24 cellular contexts compared by ENCODE assay signal in genomic region chr2:110838657-110839357, GRCh38.
"Had no signal": no experiment of that assay in that cellular context is flagged by ENCODE, and none has a peak within 500 bp of the region (broad histone marks: within the 10 kb centered on the region; RNA-seq: fewer than 3 reads in every experiment).

No MANE protein-coding gene starts in this region.

- H3K27me3 ChIP-seq: esophagus muscularis mucosa, suprapubic skin had no signal

- ATAC-seq: activated T-helper 17 cell treated with anti-CD3 and anti-CD28 coated beads, Interleukin-2, amount 50 U/mL, for 72 hours; naive thymus-derived CD4-positive, alpha-beta T cell; right cardiac atrium had no signal

- H3K27ac ChIP-seq: brain microvascular endothelial cell, esophagus muscularis mucosa, hepatocyte, prostate gland, skin epidermis, suprapubic skin had no signal

- H3K9me3 Mint-ChIP-seq: activated T-helper 17 cell treated with anti-CD3 and anti-CD28 coated beads, Interleukin-2, amount 50 U/mL, for 72 hours; naive thymus-derived CD4-positive, alpha-beta T cell; stimulated activated naive CD8-positive, alpha-beta T cell treated with anti-CD3 and anti-CD28 coated beads, Interleukin-15, Interleukin-2, amounts not matched to agents 100 ng/mL and 50 ng/mL, for 24 hours; T-helper 2 cell treated with Interferon-gamma antibody and Interleukin-4, amounts not matched to agents 5 μg/mL and 100 μg/mL, for 36 hours; type B pancreatic cell had no signal

- H3K4me3 Mint-ChIP-seq: activated T-helper 17 cell treated with anti-CD3 and anti-CD28 coated beads, Interleukin-2, amount 50 U/mL, for 72 hours; naive thymus-derived CD4-positive, alpha-beta T cell; stimulated activated naive CD8-positive, alpha-beta T cell treated with anti-CD3 and anti-CD28 coated beads, Interleukin-15, Interleukin-2, amounts not matched to agents 100 ng/mL and 50 ng/mL, for 24 hours; T-helper 2 cell treated with Interferon-gamma antibody and Interleukin-4, amounts not matched to agents 5 μg/mL and 100 μg/mL, for 36 hours; type B pancreatic cell had no signal

- H3K36me3 ChIP-seq: brain microvascular endothelial cell, esophagus muscularis mucosa, prostate gland, suprapubic skin had no signal

- H3K36me3 Mint-ChIP-seq: naive thymus-derived CD4-positive, alpha-beta T cell; type B pancreatic cell had no signal

- H3K4me2 ChIP-seq: hepatocyte had no signal

- H3K27me3 Mint-ChIP-seq: type B pancreatic cell had no signal

- H2AFZ ChIP-seq: hepatocyte had no signal

- H3K79me2 ChIP-seq: hepatocyte had no signal

- H3K4me3 ChIP-seq: esophagus muscularis mucosa, hepatocyte, prostate gland, skin epidermis, suprapubic skin had no signal

- H3K9me3 ChIP-seq: esophagus muscularis mucosa, prostate gland, suprapubic skin had no signal

- DNase-seq: activated CD4-positive, alpha-beta T cell treated with anti-CD3 and anti-CD28 coated beads, Interleukin-2, amount 50 U/mL, for 4 hours; activated CD4-positive, CD25-positive, alpha-beta regulatory T cell treated with anti-CD3 and anti-CD28 coated beads, Interleukin-2, amount 50 U/mL, for 72 hours; activated naive CD4-positive, alpha-beta T cell treated with Interleukin-2 at 50 U/mL for 16 hours; activated T-cell treated with anti-CD3 and anti-CD28 coated beads for 4 hours; anterior cingulate cortex; brain microvascular endothelial cell; cortex of kidney; effector CD4-positive, alpha-beta T cell; islet precursor cell; mammary epithelial cell; naive thymus-derived CD4-positive, alpha-beta T cell; occipital lobe; right cardiac atrium; stimulated activated CD4-positive, alpha-beta T cell treated with anti-CD3 and anti-CD28 coated beads, Interleukin-4, amount 100 ng/mL, for 4 hours; stimulated activated CD8-positive, alpha-beta memory T cell treated with anti-CD3 and anti-CD28 coated beads, Interleukin-4, amount 100 ng/mL, for 48 hours had no signal

- H3K27ac Mint-ChIP-seq: activated T-helper 17 cell treated with anti-CD3 and anti-CD28 coated beads, Interleukin-2, amount 50 U/mL, for 72 hours; naive thymus-derived CD4-positive, alpha-beta T cell; stimulated activated naive CD8-positive, alpha-beta T cell treated with anti-CD3 and anti-CD28 coated beads, Interleukin-15, Interleukin-2, amounts not matched to agents 100 ng/mL and 50 ng/mL, for 24 hours; T-helper 2 cell treated with Interferon-gamma antibody and Interleukin-4, amounts not matched to agents 5 μg/mL and 100 μg/mL, for 36 hours; type B pancreatic cell had no signal

- H3K4me1 ChIP-seq: esophagus muscularis mucosa, prostate gland, suprapubic skin had no signal
